ENCODE assay signal across 14 cellular contexts in genomic region chr15:22873204-22873701, GRCh38. TPM values are rescaled to one million over a fixed set of nuclear protein-coding genes. Genes with fewer than 3 reads are reported as not detected.
A peak's percentile ranks its signal among the peaks of the same experiment; 100 is the strongest.
DNase-seq lines count a peak whose midpoint lies in the region; ATAC-seq and TF ChIP-seq lines count a peak whose summit lies in the region.
"Had no signal": no experiment of that assay in that cellular context is flagged by ENCODE, and none has a peak within 500 bp of the region (broad histone marks: within the 10 kb centered on the region; RNA-seq: fewer than 3 reads in every experiment).

No MANE protein-coding gene starts in this region.

- H3K27ac Mint-ChIP-seq in activated CD8-positive, alpha-beta T cell treated with anti-CD3 and anti-CD28 coated beads for 36 hours: no peak overlapping the region
- H3K27ac Mint-ChIP-seq: dendritic cell treated with granulocyte-macrophage colony-stimulating factor and Interleukin-4, amounts not matched to agents 40 ng/mL and 50 ng/mL, for 4 days; stimulated activated effector memory CD8-positive, alpha-beta T cell treated with anti-CD3 and anti-CD28 coated beads, Interleukin-12 subunit alpha, Interleukin-12 subunit beta, amount 100 ng/mL, for 72 hours had no signal

- H3K36me3 ChIP-seq in SJCRH30: peaks cover 33% of the 10 kb centered on the region

- no peaks in the 10 kb centered on the region for H3K9me3 Mint-ChIP-seq in activated CD8-positive, alpha-beta T cell treated with anti-CD3 and anti-CD28 coated beads for 36 hours
- H3K9me3 Mint-ChIP-seq: dendritic cell treated with granulocyte-macrophage colony-stimulating factor and Interleukin-4, amounts not matched to agents 40 ng/mL and 50 ng/mL, for 4 days; stimulated activated effector memory CD8-positive, alpha-beta T cell treated with anti-CD3 and anti-CD28 coated beads, Interleukin-12 subunit alpha, Interleukin-12 subunit beta, amount 100 ng/mL, for 72 hours had no signal

- H3K27ac ChIP-seq in SJCRH30: peak overlapping the region; percentile 60

- POLR2A ChIA-PET in activated CD8-positive, alpha-beta T cell treated with anti-CD3 and anti-CD28 coated beads for 36 hours (lab: Charles Lee): no interaction called here

- H3K4me3 Mint-ChIP-seq in activated CD8-positive, alpha-beta T cell treated with anti-CD3 and anti-CD28 coated beads for 36 hours: no peak overlapping the region
- H3K4me3 Mint-ChIP-seq: dendritic cell treated with granulocyte-macrophage colony-stimulating factor and Interleukin-4, amounts not matched to agents 40 ng/mL and 50 ng/mL, for 4 days; stimulated activated effector memory CD8-positive, alpha-beta T cell treated with anti-CD3 and anti-CD28 coated beads, Interleukin-12 subunit alpha, Interleukin-12 subunit beta, amount 100 ng/mL, for 72 hours had no signal

- no peak for ATAC-seq in GM18867 (IDR thresholded peaks at IDR 0.05; ENCODE audit: unreplicated experiment)
- no peak for ATAC-seq in activated CD8-positive, alpha-beta T cell treated with anti-CD3 and anti-CD28 coated beads for 36 hours
- ATAC-seq: stimulated activated effector memory CD8-positive, alpha-beta T cell treated with anti-CD3 and anti-CD28 coated beads, Interleukin-12 subunit alpha, Interleukin-12 subunit beta, amount 100 ng/mL, for 72 hours had no signal

- H3K27me3 Mint-ChIP-seq in activated CD8-positive, alpha-beta T cell treated with anti-CD3 and anti-CD28 coated beads for 36 hours: no peaks in the 10 kb centered on the region
- H3K27me3 Mint-ChIP-seq: dendritic cell treated with granulocyte-macrophage colony-stimulating factor and Interleukin-4, amounts not matched to agents 40 ng/mL and 50 ng/mL, for 4 days had no signal

- peaks cover 14% of the 10 kb centered on the region for H3K36me3 Mint-ChIP-seq in activated CD8-positive, alpha-beta T cell treated with anti-CD3 and anti-CD28 coated beads for 36 hours (ENCODE audit: low read depth)

- no peaks in the 10 kb centered on the region for H3K9me3 ChIP-seq in SJCRH30 (replicated peaks)

- no peaks in the 10 kb centered on the region for H3K4me1 Mint-ChIP-seq in activated CD8-positive, alpha-beta T cell treated with anti-CD3 and anti-CD28 coated beads for 36 hours (ENCODE audit: low read depth)

- H3K4me3 ChIP-seq in SJCRH30 (no peak overlapping the region), skeletal muscle cell (ENCODE audit: low read depth, low read length) (no peak overlapping the region)

- H3K27me3 ChIP-seq in SJCRH30: no peaks in the 10 kb centered on the region

- DNase-seq in GM03348 (ENCODE audit: low spot score): peak; percentile 25
- DNase-seq in SJCRH30: peak; percentile 67 to 77
- peak; percentile 80 for DNase-seq in glomerular visceral epithelial cell (ENCODE audit: extremely low spot score)
- DNase-seq in skeletal muscle cell (ENCODE audit: low read depth): peak; percentile 51
- DNase-seq in NCI-H748 (lab: John Stamatoyannopoulos, UW; ENCODE audit: unreplicated experiment): no peak
- DNase-seq in activated CD8-positive, alpha-beta T cell treated with anti-CD3 and anti-CD28 coated beads for 36 hours: no peak
- DNase-seq in nucleus accumbens (lab: John Stamatoyannopoulos, UW): no peak
- DNase-seq: activated CD4-positive, CD25-positive, alpha-beta regulatory T cell treated with anti-CD3 and anti-CD28 coated beads, Interleukin-2, amount 50 U/mL, for 72 hours; activated gamma-delta T cell; KG1; NCI-H2171 had no signal

- no peak for TF ChIP-seq CTCF in activated CD8-positive, alpha-beta T cell treated with anti-CD3 and anti-CD28 coated beads for 36 hours (IDR thresholded peaks at IDR 0.05)

- CTCF ChIA-PET in activated CD8-positive, alpha-beta T cell treated with anti-CD3 and anti-CD28 coated beads for 36 hours (lab: Charles Lee): no interaction called here

- H3K4me1 ChIP-seq in SJCRH30: peaks cover 25% of the 10 kb centered on the region

- intact Hi-C loops in activated CD8-positive, alpha-beta T cell treated with anti-CD3 and anti-CD28 coated beads for 36 hours (cut with micrococcal nuclease): no loop called here

RNA-seq across cellular contexts. Expression of gene NIPA2, which starts 34.8 kb away (rescaled TPM):
- total RNA-seq in SJCRH30 (2014; rRNA removed; shearing (Covaris generic)): 108 and 110 TPM in 2 replicates
- 10 to 100 TPM; 59.2 to 61.5 TPM for total RNA-seq in activated CD8-positive, alpha-beta T cell treated with anti-CD3 and anti-CD28 coated beads for 36 hours

Comparison
In these comparisons a context has a peak if more than half of its experiments do, and no peak if none do; other contexts are left out.
1. DNase-seq: peak in GM03348 (single experiment), SJCRH30 (2 of 2), glomerular visceral epithelial cell (single experiment) and skeletal muscle cell (single experiment); none in NCI-H748 (single experiment), activated CD8-positive, alpha-beta T cell treated with anti-CD3 and anti-CD28 coated beads for 36 hours (single experiment) and nucleus accumbens (0 of 56).